Comparison of ENCODE assay signal across 10 cellular contexts in the genomic region with DNA sequence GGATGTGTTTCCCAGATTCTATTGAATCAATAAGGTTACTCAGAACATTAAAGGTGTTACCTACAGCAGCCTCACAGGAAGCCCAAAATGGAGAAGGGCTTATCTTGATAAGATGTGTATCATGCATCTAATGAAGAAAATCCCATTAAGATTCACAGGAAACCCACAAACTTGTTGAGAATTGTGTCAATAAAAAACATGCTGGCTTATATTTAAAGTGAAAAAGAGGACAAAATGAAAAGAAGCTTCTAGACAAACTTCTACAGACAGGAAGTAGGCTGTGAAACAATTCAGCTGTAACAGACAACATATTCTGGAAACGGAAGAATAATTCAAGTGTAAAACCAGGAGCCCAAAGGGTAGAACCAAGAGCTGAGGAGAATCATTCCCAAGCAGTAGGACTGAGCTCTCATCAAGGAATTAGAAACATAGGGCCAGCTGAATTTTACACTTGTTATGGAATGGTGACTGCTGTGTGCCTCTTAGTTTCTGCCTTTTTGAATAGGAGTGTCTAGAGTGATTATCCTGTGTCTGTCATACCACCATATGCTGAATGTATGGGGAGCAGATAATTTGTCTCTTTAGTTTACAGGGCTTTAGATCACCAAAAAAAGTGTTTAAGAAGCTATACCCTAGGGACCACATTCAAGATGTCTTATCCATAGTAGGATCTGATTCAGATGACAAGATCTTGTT. TPM values are rescaled to one million over a fixed set of nuclear protein-coding genes. Genes with fewer than 3 reads are reported as not detected.
DNase-seq lines count a peak whose midpoint lies in the region; ATAC-seq and TF ChIP-seq lines count a peak whose summit lies in the region.
"Had no signal": no experiment of that assay in that cellular context is flagged by ENCODE, and none has a peak within 500 bp of the region (broad histone marks: within the 10 kb centered on the region; RNA-seq: fewer than 3 reads in every experiment).

No MANE protein-coding gene starts in this region.

- no peak overlapping the region for H3K9ac ChIP-seq in KMS-11

- H3K27ac ChIP-seq in KMS-11 (peak overlapping the region; percentile 8; the same call in 1 of the 2 replicates), psoas muscle (peak overlapping the region; percentile 43)

- intact Hi-C loops in psoas muscle (cut with DNase I): no loop called here

- 25 to 43% (median 41%) methylated on average over 1 of the region's 1 CpG for WGBS in psoas muscle, 3 donors

- no peak overlapping the region for H3K4me3 Mint-ChIP-seq in chondrocyte (ENCODE audit: unreplicated experiment)

- H3K9me3 ChIP-seq in psoas muscle: no peaks in the 10 kb centered on the region

- peaks cover 98% of the 10 kb centered on the region for H3K79me2 ChIP-seq in KMS-11 (ENCODE audit: insufficient read depth, low read depth)

- peaks cover 35% of the 10 kb centered on the region for H4K20me1 ChIP-seq in KMS-11 (ENCODE audit: insufficient read depth)

- no peak overlapping the region for H2AFZ ChIP-seq in KMS-11 (ENCODE audit: low read depth)

- ATAC-seq in psoas muscle (peak in 1 of 4 donors; percentile 16), GM19328 (IDR thresholded peaks at IDR 0.05; ENCODE audit: unreplicated experiment) (no peak)
- ATAC-seq: esophagus mucosa had no signal

- TF ChIP-seq CTCF in KMS-11 (conservative IDR thresholded peaks at IDR 0.05; ENCODE audit: low read depth, low read length) (no peak), chondrocyte (IDR thresholded peaks at IDR 0.05) (no peak), psoas muscle (IDR thresholded peaks at IDR 0.05) (no peak)

- peaks cover 5% of the 10 kb centered on the region for H3K36me3 Mint-ChIP-seq in chondrocyte (ENCODE audit: low read depth)

- H3K4me3 ChIP-seq in KMS-11 (IDR thresholded peaks at IDR 0.05; ENCODE audit: insufficient read depth, low read depth, low read length): no peak overlapping the region
- H3K4me3 ChIP-seq in psoas muscle: no peak overlapping the region

- no peaks in the 10 kb centered on the region for H3K9me3 Mint-ChIP-seq in chondrocyte (ENCODE audit: low read depth)

- peaks cover 26% of the 10 kb centered on the region for H3K4me1 ChIP-seq in KMS-11 (ENCODE audit: low read depth, poor library complexity, severe bottlenecking)
- H3K4me1 ChIP-seq in psoas muscle: peaks cover 68% of the 10 kb centered on the region

- H3K4me2 ChIP-seq in KMS-11: no peak overlapping the region

- H3K36me3 ChIP-seq in KMS-11 (ENCODE audit: insufficient read depth) (no peaks in the 10 kb centered on the region), psoas muscle (ENCODE audit: insufficient read depth in 1 of 2, low read depth in 1 of 2) (peaks cover 4 to 18% of the 10 kb centered on the region in 2 donors)

- peak overlapping the region; percentile 65 for H3K27ac Mint-ChIP-seq in chondrocyte (ENCODE audit: unreplicated experiment)

- DNase-seq in GF-D8 (lab: John Stamatoyannopoulos, UW) (peak; percentile 19), chondrocyte (ENCODE audit: low spot score) (no peak), psoas muscle (no peak), NCI-H1436 treated with DMSO at 0.1 percent for 48 hours (lab: John Stamatoyannopoulos, UW) (no peak), SHP77 treated with DMSO at 0.1 percent for 48 hours (lab: John Stamatoyannopoulos, UW) (no peak)
- no peak for DNase-seq in stimulated activated CD4-positive, alpha-beta T cell treated with anti-CD3 and anti-CD28 coated beads, Interleukin-12 subunit alpha, Interleukin-12 subunit beta, amount 100 ng/mL, for 4 hours
- DNase-seq: H7 had no signal

- no peaks in the 10 kb centered on the region for H3K27me3 ChIP-seq in KMS-11 (ENCODE audit: insufficient read depth, low read depth)
- H3K27me3 ChIP-seq in psoas muscle (ENCODE audit: insufficient read depth in 3 of 3, low read length in 2 of 3): no peaks in the 10 kb centered on the region

- peaks cover 45% of the 10 kb centered on the region for H3K4me1 Mint-ChIP-seq in chondrocyte (ENCODE audit: low read depth)

- H3K27me3 Mint-ChIP-seq in chondrocyte (ENCODE audit: low read depth): no peaks in the 10 kb centered on the region

RNA-seq across cellular contexts. Expression of gene IMMT, which starts 9.6 kb away (rescaled TPM):
- total RNA-seq in chondrocyte (62.3 to 75.0 TPM (median 70.1 TPM) in 3 replicates), psoas muscle (100 to 1,000 TPM; 141 to 272 (median 167) TPM)
- 100 to 1,000 TPM; 132 to 185 (median 148) TPM for polyA plus RNA-seq in psoas muscle

RNA-seq across cellular contexts. Expression of gene MRPL35, which starts 13.6 kb away (rescaled TPM):
- total RNA-seq in chondrocyte: 22.6 to 33.0 TPM (median 24.5 TPM) in 3 replicates
- total RNA-seq in psoas muscle: 10 to 100 TPM; 39.7 to 67.4 (median 47.9) TPM
- 10 to 100 TPM; 46.3 to 94.7 (median 65.8) TPM for polyA plus RNA-seq in psoas muscle
